ENCODE assay signal across 8 cellular contexts in the genomic region with DNA sequence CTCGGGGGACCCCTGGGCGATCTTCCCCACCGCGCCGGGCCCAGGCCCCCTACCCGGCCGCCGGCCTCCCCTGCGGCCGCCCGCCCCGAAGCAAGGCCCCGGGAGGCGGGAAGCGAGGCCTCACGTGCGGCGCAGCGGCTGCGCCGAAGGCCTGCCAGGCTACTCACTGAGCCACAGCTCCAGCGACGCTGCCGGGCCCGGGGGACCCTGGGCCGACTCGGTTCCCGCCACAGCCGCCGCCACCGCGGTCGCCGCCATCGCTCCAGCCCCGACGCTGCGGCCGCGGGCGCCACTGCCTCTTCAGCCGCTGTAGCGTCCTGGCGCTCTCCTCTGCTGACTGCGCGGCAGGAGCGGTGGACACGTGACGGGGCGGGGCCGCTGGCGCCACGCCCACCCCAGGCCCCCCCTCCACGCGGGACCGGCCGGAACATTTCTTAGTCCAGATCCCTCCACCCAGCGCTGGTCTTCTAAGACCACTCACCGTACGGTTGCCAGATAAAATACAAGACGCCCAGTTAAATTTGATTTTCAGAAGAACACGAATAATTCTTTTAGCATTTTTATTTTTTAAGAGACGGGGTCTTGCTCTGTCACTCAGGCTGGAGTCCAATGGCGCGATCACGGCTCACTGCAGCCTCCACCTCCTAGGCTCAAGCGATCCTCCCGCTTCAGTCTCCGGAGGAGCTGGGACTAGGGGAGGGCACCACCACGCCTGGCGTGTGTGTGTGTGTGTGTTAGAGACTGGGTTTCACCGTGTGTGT. TPM values are rescaled to one million over a fixed set of nuclear protein-coding genes. Genes with fewer than 3 reads are reported as not detected.
A peak's percentile ranks its signal among the peaks of the same experiment; 100 is the strongest.
DNase-seq lines count a peak whose midpoint lies in the region; TF ChIP-seq lines count a peak whose summit lies in the region.

A gene with protein sequence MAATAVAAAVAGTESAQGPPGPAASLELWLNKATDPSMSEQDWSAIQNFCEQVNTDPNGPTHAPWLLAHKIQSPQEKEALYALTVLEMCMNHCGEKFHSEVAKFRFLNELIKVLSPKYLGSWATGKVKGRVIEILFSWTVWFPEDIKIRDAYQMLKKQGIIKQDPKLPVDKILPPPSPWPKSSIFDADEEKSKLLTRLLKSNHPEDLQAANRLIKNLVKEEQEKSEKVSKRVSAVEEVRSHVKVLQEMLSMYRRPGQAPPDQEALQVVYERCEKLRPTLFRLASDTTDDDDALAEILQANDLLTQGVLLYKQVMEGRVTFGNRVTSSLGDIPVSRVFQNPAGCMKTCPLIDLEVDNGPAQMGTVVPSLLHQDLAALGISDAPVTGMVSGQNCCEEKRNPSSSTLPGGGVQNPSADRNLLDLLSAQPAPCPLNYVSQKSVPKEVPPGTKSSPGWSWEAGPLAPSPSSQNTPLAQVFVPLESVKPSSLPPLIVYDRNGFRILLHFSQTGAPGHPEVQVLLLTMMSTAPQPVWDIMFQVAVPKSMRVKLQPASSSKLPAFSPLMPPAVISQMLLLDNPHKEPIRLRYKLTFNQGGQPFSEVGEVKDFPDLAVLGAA (minus strand): TSS at position 341 of the 761 bp plus-strand sequence. CDS start 83 bp downstream, at position 258.

- H3K9ac ChIP-seq in OCI-LY3 (ENCODE audit: low read length) = peak within 1 kb of the TSS; percentile 90

- 0 out of 2 replicates have a peak within 1 kb of the TSS, but pooled peaks have one; percentile 84 for H2AFZ ChIP-seq in OCI-LY3 (ENCODE audit: low read depth, low read length)

- H3K4me1 ChIP-seq in OCI-LY3 (ENCODE audit: low read length) (peaks cover 36% of the 10 kb centered on the region), mononuclear cell (ENCODE audit: insufficient read depth, low read length) (peaks cover 57% of the 10 kb centered on the region)

- DNase-seq in COLO668 (lab: John Stamatoyannopoulos, UW; ENCODE audit: unreplicated experiment) (peak; percentile 83), GM20000 (ENCODE audit: low spot score) (peak; percentile 93), HUDEP-2 (lab: John Stamatoyannopoulos, UW; ENCODE audit: unreplicated experiment in 76 of 76) (peak in 72 of 76 experiments; percentile 21 to 87 (median 72)), activated T-cell treated with anti-CD3 and anti-CD28 coated beads for 24 hours (ENCODE audit: low read depth) (peak; percentile 76), epidermal melanocyte (ENCODE audit: insufficient read length, low spot score) (peak; percentile 80)
- peak; percentile 71 to 73 for DNase-seq in stimulated activated CD8-positive, alpha-beta memory T cell treated with anti-CD3 and anti-CD28 coated beads, Interleukin-2, amount 100 ng/mL, for 1 hour (ENCODE audit: low read depth in 2 of 2)

- peak within 1 kb of the TSS; percentile 99 for H3K4me2 ChIP-seq in OCI-LY3 (ENCODE audit: low read length)

- H3K9me3 ChIP-seq in OCI-LY3 (ENCODE audit: insufficient read depth, low read length) = no peaks in the 10 kb centered on the region
- H3K9me3 ChIP-seq in mononuclear cell (ENCODE audit: low read depth, low read length) = no peaks in the 10 kb centered on the region

- peaks cover 41% of the 10 kb centered on the region for H4K20me1 ChIP-seq in OCI-LY3 (ENCODE audit: insufficient read depth, low read length)

- peaks cover 50% of the 10 kb centered on the region for H3K79me2 ChIP-seq in OCI-LY3 (ENCODE audit: low read length)

- TF ChIP-seq CTCF in GM20000 (IDR thresholded peaks at IDR 0.05; ENCODE audit: extremely low read depth, missing control alignments) = peak; percentile 5
- no peak for TF ChIP-seq CTCF in OCI-LY3 (IDR thresholded peaks at IDR 0.05; ENCODE audit: low read depth, low read length)

- H3K27me3 ChIP-seq in OCI-LY3 (ENCODE audit: low read depth, low read length) (no peaks in the 10 kb centered on the region), mononuclear cell (ENCODE audit: insufficient read depth, low read length) (no peaks in the 10 kb centered on the region)

- peak within 1 kb of the TSS; percentile 100 for H3K4me3 ChIP-seq in OCI-LY3 (ENCODE audit: low read length)
- peak within 1 kb of the TSS; percentile 70 for H3K4me3 ChIP-seq in mononuclear cell (ENCODE audit: low read length)

- H3K36me3 ChIP-seq in OCI-LY3 (replicated peaks; ENCODE audit: low read depth, low read length) = peaks cover 28% of the 10 kb centered on the region

- peak within 1 kb of the TSS; percentile 46 for H3K27ac ChIP-seq in OCI-LY3 (ENCODE audit: low read length)

RNA-seq across cellular contexts. Expression of the gene that starts here (rescaled TPM):
- total RNA-seq in mononuclear cell = 103 TPM

Comparison
In these comparisons a context has a peak if more than half of its experiments do, and no peak if none do; other contexts are left out.
1. Peak in every context shown above with its lines: DNase-seq, H3K4me3 ChIP-seq and H3K27ac ChIP-seq.